Comparison of ENCODE assay signal across 9 cellular contexts in genomic region chr1:20366076-20366765, GRCh38.
DNase-seq lines count a peak whose midpoint lies in the region; ATAC-seq and TF ChIP-seq lines count a peak whose summit lies in the region.
"Had no signal": no experiment of that assay in that cellular context is flagged by ENCODE, and none has a peak within 500 bp of the region (broad histone marks: within the 10 kb centered on the region; RNA-seq: fewer than 3 reads in every experiment).

No MANE protein-coding gene starts in this region.

- H4K20me1 ChIP-seq in Karpas-422 (ENCODE audit: insufficient read depth, low read depth, low read length) = no peaks in the 10 kb centered on the region

- H3K23ac ChIP-seq in neuronal stem cell (ENCODE audit: low read depth, low read length, poor library complexity) = peak overlapping the region; percentile 51

- H3K9me3 ChIP-seq in neuronal stem cell (replicated peaks in 1 of 2; ENCODE audit: control insufficient read depth in 2 of 2, insufficient read depth in 1 of 2, low read depth in 1 of 2, low read length in 2 of 2) (no peaks in the 10 kb centered on the region), Karpas-422 (ENCODE audit: low read length) (no peaks in the 10 kb centered on the region)

- H3K36me3 ChIP-seq in neuronal stem cell (replicated peaks in 1 of 2; ENCODE audit: control insufficient read depth in 2 of 2, insufficient read depth in 2 of 2, low read length in 2 of 2) (no peaks in the 10 kb centered on the region), Karpas-422 (ENCODE audit: insufficient read depth, low read length) (no peaks in the 10 kb centered on the region)

- peak overlapping the region; percentile 32 for H2AK5ac ChIP-seq in neuronal stem cell (ENCODE audit: low read depth, low read length)

- ATAC-seq in GM18505 (IDR thresholded peaks at IDR 0.05; ENCODE audit: unreplicated experiment) = no peak

- H3K4me3 ChIP-seq in neuronal stem cell (ENCODE audit: low read length in 2 of 2) (peak overlapping the region; percentile 24 to 82), Karpas-422 (ENCODE audit: low read length) (no peak overlapping the region)

- H3K14ac ChIP-seq in neuronal stem cell (ENCODE audit: low read length) = no peak overlapping the region

- WGBS in neuronal stem cell (ENCODE audit: extremely low coverage in 2 of 2, insufficient read length in 2 of 2, insufficient replicate concordance in 1 of 2), 2 donors = no CpG with 5 or more reads among the region's 80 CpGs

- H3K27me3 ChIP-seq in neuronal stem cell (ENCODE audit: control insufficient read depth in 3 of 3, insufficient read depth in 3 of 3, low read depth in 1 of 3, low read length in 3 of 3) (peaks cover 4 to 67% (median 43%) of the 10 kb centered on the region in 3 experiments), Karpas-422 (ENCODE audit: low read length) (0 out of 2 replicates have a peak, but pooled peaks cover 3% of the 10 kb centered on the region)

- no peak overlapping the region for H3K27ac ChIP-seq in neuronal stem cell (replicated peaks; ENCODE audit: low read length)
- no peak overlapping the region for H3K27ac ChIP-seq in Karpas-422 (ENCODE audit: low read length)

- DNase-seq in COR-L47 (lab: John Stamatoyannopoulos, UW) (peak; percentile 86), NCI-H510A treated with DMSO at 0.1 percent for 48 hours (lab: John Stamatoyannopoulos, UW) (peak; percentile 20), head of caudate nucleus (peak in 26 of 42 donors; percentile 28 to 71 (median 46)), neuronal stem cell (ENCODE audit: low spot score) (no peak), Karpas-422 (no peak), DMS114 treated with DMSO at 0.1 percent for 48 hours (lab: John Stamatoyannopoulos, UW; ENCODE audit: unreplicated experiment) (no peak), kidney glomerular epithelial cell (lab: John Stamatoyannopoulos, UW) (no peak)
- DNase-seq: cerebellar nuclear complex had no signal

- peak overlapping the region; percentile 47 for H3K9ac ChIP-seq in neuronal stem cell (ENCODE audit: low read depth, low read length, poor library complexity)
- no peak overlapping the region for H3K9ac ChIP-seq in Karpas-422 (ENCODE audit: low read length)

- H3K4ac ChIP-seq in neuronal stem cell (ENCODE audit: low read length) = no peak overlapping the region

- TF ChIP-seq POLR2A in GM18505 (IDR thresholded peaks at IDR 0.05; ENCODE audit: borderline replicate concordance, extremely low read depth, insufficient read depth, insufficient read length) = no peak

- no peaks in the 10 kb centered on the region for H3K9me2 ChIP-seq in Karpas-422 (replicated peaks; ENCODE audit: insufficient read depth, low read length)

- H2AFZ ChIP-seq in neuronal stem cell (ENCODE audit: low read length) (peak overlapping the region; percentile 83), Karpas-422 (ENCODE audit: low read length) (no peak overlapping the region)

- H2BK15ac ChIP-seq in neuronal stem cell (ENCODE audit: low read length) = peak overlapping the region; percentile 30

- H2BK5ac ChIP-seq in neuronal stem cell (ENCODE audit: low read length) = no peak overlapping the region

- no peak overlapping the region for H4K8ac ChIP-seq in neuronal stem cell (ENCODE audit: low read depth, low read length)

- H4K91ac ChIP-seq in neuronal stem cell (ENCODE audit: low read depth, low read length, poor library complexity) = no peak overlapping the region

- peak overlapping the region; percentile 90 for H3K18ac ChIP-seq in neuronal stem cell (ENCODE audit: low read length)

- no peak overlapping the region for H2BK12ac ChIP-seq in neuronal stem cell (ENCODE audit: low read length)

- H3K4me2 ChIP-seq in neuronal stem cell (ENCODE audit: insufficient read depth, low read length, poor library complexity, severe bottlenecking) = peak overlapping the region; percentile 93
- H3K4me2 ChIP-seq in Karpas-422 (ENCODE audit: low read depth, low read length, poor library complexity, severe bottlenecking) = no peak overlapping the region

- H2BK120ac ChIP-seq in neuronal stem cell (ENCODE audit: low read depth, low read length) = peak overlapping the region; percentile 33

- H3K4me1 ChIP-seq in neuronal stem cell (ENCODE audit: control insufficient read depth in 2 of 2, insufficient read depth in 1 of 2, low read depth in 1 of 2, low read length in 2 of 2) (peaks cover 0 to 3% of the 10 kb centered on the region in 2 donors), Karpas-422 (ENCODE audit: low read length) (0 out of 2 replicates have a peak, but pooled peaks cover under 1% of the 10 kb centered on the region)

- intact Hi-C loops in head of caudate nucleus (cut with DNase I) = loop anchor here (10.0 kb wide), 1 partner anchor 151 kb away; no protein-coding TSS in a partner anchor

- H3K79me1 ChIP-seq in neuronal stem cell (ENCODE audit: low read depth, low read length) = no peaks in the 10 kb centered on the region

- H3K79me2 ChIP-seq in Karpas-422 (ENCODE audit: low read length) = no peaks in the 10 kb centered on the region

Comparison
In these comparisons a context has a peak if more than half of its experiments do, and no peak if none do; other contexts are left out.
1. DNase-seq: peak in COR-L47 (single experiment), NCI-H510A treated with DMSO at 0.1 percent for 48 hours (single experiment) and head of caudate nucleus (26 of 42); none in neuronal stem cell (single experiment), Karpas-422 (single experiment), DMS114 treated with DMSO at 0.1 percent for 48 hours (single experiment) and kidney glomerular epithelial cell (single experiment).